ENCODE assay signal across 17 cellular contexts in the genomic region with DNA sequence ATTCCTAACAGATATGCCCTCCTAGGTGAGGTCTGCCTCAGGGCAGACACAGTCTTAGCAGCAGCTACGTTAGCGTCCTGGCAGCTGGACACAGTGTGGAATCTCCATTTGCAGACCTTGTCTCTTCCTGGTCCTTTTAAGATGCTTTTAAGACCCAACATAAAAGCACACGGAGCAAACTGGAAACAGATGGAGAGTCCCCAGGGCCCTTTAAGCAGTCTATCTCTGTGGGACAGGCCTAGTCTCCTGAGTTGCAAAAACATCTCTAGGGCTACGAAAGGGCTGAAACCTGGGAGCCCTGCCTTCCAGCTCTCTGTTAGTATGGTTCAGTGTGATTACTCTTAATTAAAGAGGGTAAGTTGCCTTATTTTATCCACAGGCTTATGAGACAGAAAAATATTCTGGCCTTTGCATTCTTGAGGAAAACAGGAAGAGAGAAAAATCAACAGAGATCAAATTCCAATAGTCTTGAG.
DNase-seq lines count a peak whose midpoint lies in the region; ATAC-seq, FAIRE-seq and TF ChIP-seq lines count a peak whose summit lies in the region.
"Had no signal": no experiment of that assay in that cellular context is flagged by ENCODE, and none has a peak within 500 bp of the region (broad histone marks: within the 10 kb centered on the region; RNA-seq: fewer than 3 reads in every experiment).

No MANE protein-coding gene starts in this region.

- POLR2A ChIA-PET in MCF 10A (lab: Yijun Ruan, JAX): no interaction called here

- dilution Hi-C loops in mammary epithelial cell (cut with HindIII; ENCODE audit: low sequenced_read_pairs): no loop called here

- CTCF ChIA-PET in MCF 10A (lab: Yijun Ruan, JAX) (interaction anchor here (1.1 to 1.3 kb wide), 2 partner anchors 257 to 281 kb away, joined by 3 to 4 read pairs; no protein-coding TSS in a partner anchor), mammary epithelial cell (lab: Charles Lee; ENCODE audit: low non-redundant PET) (no interaction called here)

- H3K4me3 Mint-ChIP-seq in MCF 10A (ENCODE audit: unreplicated experiment) (no peak overlapping the region), astrocyte (ENCODE audit: unreplicated experiment) (no peak overlapping the region)
- H3K4me3 Mint-ChIP-seq in stimulated activated memory B cell treated with anti-CD40 and anti-IgM and Interleukin-4, amounts not matched to agents 10 μg/mL and 1 μg/mL and 100 μg/mL, for 72 hours: no peak overlapping the region
- no peak overlapping the region for H3K4me3 Mint-ChIP-seq in activated naive CD8-positive, alpha-beta T cell treated with anti-CD3 and anti-CD28 coated beads, Interleukin-2, amount 50 U/mL, for 24 hours
- H3K4me3 Mint-ChIP-seq: activated naive CD8-positive, alpha-beta T cell treated with anti-CD3 and anti-CD28 coated beads for 36 hours; neural progenitor cell had no signal

- H3K27ac Mint-ChIP-seq in MCF 10A (ENCODE audit: low read depth, unreplicated experiment): peak overlapping the region; percentile 52
- peak overlapping the region; percentile 98 for H3K27ac Mint-ChIP-seq in astrocyte (ENCODE audit: unreplicated experiment)
- no peak overlapping the region for H3K27ac Mint-ChIP-seq in stimulated activated memory B cell treated with anti-CD40 and anti-IgM and Interleukin-4, amounts not matched to agents 10 μg/mL and 1 μg/mL and 100 μg/mL, for 72 hours
- H3K27ac Mint-ChIP-seq in activated naive CD8-positive, alpha-beta T cell treated with anti-CD3 and anti-CD28 coated beads, Interleukin-2, amount 50 U/mL, for 24 hours: no peak overlapping the region
- H3K27ac Mint-ChIP-seq: activated naive CD8-positive, alpha-beta T cell treated with anti-CD3 and anti-CD28 coated beads for 36 hours; neural progenitor cell had no signal

- no TSS peak for BruUV-seq in MCF 10A (replicated peaks; lab: Mats Ljungman, UMichigan)
- no TSS peak for BruUV-seq in mammary epithelial cell (replicated peaks; lab: Mats Ljungman, UMichigan)

- TF ChIP-seq CTCF in MCF 10A (IDR thresholded peaks at IDR 0.05; ENCODE audit: unreplicated experiment): no peak
- no peak for TF ChIP-seq CTCF in mammary epithelial cell (conservative IDR thresholded peaks at IDR 0.05 in 1 of 2, IDR thresholded peaks at IDR 0.05 in 1 of 2; ENCODE audit: extremely low read depth in 1 of 2, insufficient read depth in 1 of 2, low read depth in 1 of 2, low read length in 2 of 2)
- no peak for TF ChIP-seq CTCF in astrocyte (IDR thresholded peaks at IDR 0.05; ENCODE audit: insufficient read depth, low read depth, low read length)

- H3K9me3 ChIP-seq in mammary epithelial cell (replicated peaks; ENCODE audit: insufficient read depth, low read length): no peaks in the 10 kb centered on the region
- H3K9me3 ChIP-seq in astrocyte (ENCODE audit: insufficient read depth, low read depth, low read length): no peaks in the 10 kb centered on the region
- H3K9me3 ChIP-seq: left lung, vagina had no signal

- no peaks in the 10 kb centered on the region for H3K79me2 ChIP-seq in mammary epithelial cell (ENCODE audit: insufficient read depth, low read length)
- no peaks in the 10 kb centered on the region for H3K79me2 ChIP-seq in astrocyte (ENCODE audit: insufficient read depth, low read length)

- DNase-seq in MCF 10A (ENCODE audit: unreplicated experiment): no peak
- no peak for DNase-seq in mammary epithelial cell
- peak; percentile 49 for DNase-seq in astrocyte (ENCODE audit: low read depth)
- DNase-seq in iris pigment epithelial cell (ENCODE audit: low read depth): peak; percentile 50
- no peak for DNase-seq in Right ventricle myocardium superior
- no peak for DNase-seq in activated naive CD8-positive, alpha-beta T cell treated with anti-CD3 and anti-CD28 coated beads, Interleukin-2, amount 50 U/mL, for 24 hours
- no peak for DNase-seq in NCI-H748 treated with DMSO at 0.1 percent for 48 hours (lab: John Stamatoyannopoulos, UW)
- DNase-seq: activated CD4-positive, CD25-positive, alpha-beta regulatory T cell; activated CD8-positive, alpha-beta memory T cell treated with anti-CD3 and anti-CD28 coated beads, Interleukin-2, amount 50 U/mL, for 4 hours; activated naive CD8-positive, alpha-beta T cell treated with anti-CD3 and anti-CD28 coated beads for 36 hours; left lung; NCI-H526; stimulated activated CD4-positive, alpha-beta T cell treated with anti-CD3 and anti-CD28 coated beads, Interleukin-12 subunit alpha, Interleukin-12 subunit beta, amount 100 ng/mL, for 4 hours had no signal

- H3K36me3 Mint-ChIP-seq in MCF 10A (ENCODE audit: insufficient read depth, unreplicated experiment) (peaks cover 15% of the 10 kb centered on the region), astrocyte (ENCODE audit: low read depth, unreplicated experiment) (peaks cover 3% of the 10 kb centered on the region)
- H3K36me3 Mint-ChIP-seq in stimulated activated memory B cell treated with anti-CD40 and anti-IgM and Interleukin-4, amounts not matched to agents 10 μg/mL and 1 μg/mL and 100 μg/mL, for 72 hours: no peaks in the 10 kb centered on the region
- peaks cover 3% of the 10 kb centered on the region for H3K36me3 Mint-ChIP-seq in activated naive CD8-positive, alpha-beta T cell treated with anti-CD3 and anti-CD28 coated beads, Interleukin-2, amount 50 U/mL, for 24 hours (ENCODE audit: low read depth)

- H3K9me3 Mint-ChIP-seq in MCF 10A (ENCODE audit: unreplicated experiment) (peaks cover 7% of the 10 kb centered on the region), astrocyte (ENCODE audit: unreplicated experiment) (peaks cover 5% of the 10 kb centered on the region)
- H3K9me3 Mint-ChIP-seq in stimulated activated memory B cell treated with anti-CD40 and anti-IgM and Interleukin-4, amounts not matched to agents 10 μg/mL and 1 μg/mL and 100 μg/mL, for 72 hours: no peaks in the 10 kb centered on the region
- H3K9me3 Mint-ChIP-seq in activated naive CD8-positive, alpha-beta T cell treated with anti-CD3 and anti-CD28 coated beads, Interleukin-2, amount 50 U/mL, for 24 hours: peaks cover 13% of the 10 kb centered on the region

- in situ Hi-C loops in mammary epithelial cell (cut with MboI; ENCODE audit: low sequenced_read_pairs in 2 of 2): no loop called here

- H3K4me3 ChIP-seq in mammary epithelial cell (replicated peaks in 1 of 3; ENCODE audit: insufficient read depth in 1 of 3, low read depth in 2 of 3, low read length in 3 of 3) (no peak overlapping the region), astrocyte (ENCODE audit: insufficient read depth, low read depth, low read length) (no peak overlapping the region)
- H3K4me3 ChIP-seq: GM12878, left lung, neural progenitor cell, vagina had no signal

- ATAC-seq in stimulated activated memory B cell treated with anti-CD40 and anti-IgM and Interleukin-4, amounts not matched to agents 10 μg/mL and 1 μg/mL and 100 μg/mL, for 72 hours: no peak
- no peak for ATAC-seq in Right ventricle myocardium superior (ENCODE audit: poor library complexity)
- ATAC-seq in activated naive CD8-positive, alpha-beta T cell treated with anti-CD3 and anti-CD28 coated beads, Interleukin-2, amount 50 U/mL, for 24 hours: no peak
- ATAC-seq: GM12878, left lung had no signal

- H3K4me1 Mint-ChIP-seq in MCF 10A (ENCODE audit: insufficient read depth, unreplicated experiment) (peaks cover 30% of the 10 kb centered on the region), astrocyte (ENCODE audit: low read depth, unreplicated experiment) (peaks cover 70% of the 10 kb centered on the region)
- peaks cover 12% of the 10 kb centered on the region for H3K4me1 Mint-ChIP-seq in stimulated activated memory B cell treated with anti-CD40 and anti-IgM and Interleukin-4, amounts not matched to agents 10 μg/mL and 1 μg/mL and 100 μg/mL, for 72 hours
- H3K4me1 Mint-ChIP-seq in activated naive CD8-positive, alpha-beta T cell treated with anti-CD3 and anti-CD28 coated beads, Interleukin-2, amount 50 U/mL, for 24 hours: peaks cover 28% of the 10 kb centered on the region

- H3K4me1 ChIP-seq in mammary epithelial cell (ENCODE audit: insufficient read depth, low read length) (peaks cover 29% of the 10 kb centered on the region), astrocyte (ENCODE audit: insufficient read depth, low read length) (peaks cover 53% of the 10 kb centered on the region)

- peak; percentile 73 for FAIRE-seq in astrocyte (lab: Jason Lieb, UNC)
- FAIRE-seq: GM12878 had no signal

- H3K4me2 ChIP-seq in mammary epithelial cell (ENCODE audit: insufficient read depth, low read depth, low read length): no peak overlapping the region
- peak overlapping the region; percentile 26 for H3K4me2 ChIP-seq in astrocyte (ENCODE audit: low read length)
- H3K4me2 ChIP-seq: neural progenitor cell had no signal

- no peaks in the 10 kb centered on the region for H3K27me3 Mint-ChIP-seq in MCF 10A (ENCODE audit: insufficient read depth, unreplicated experiment)
- no peaks in the 10 kb centered on the region for H3K27me3 Mint-ChIP-seq in astrocyte (ENCODE audit: low read depth, unreplicated experiment)
- peaks cover 9% of the 10 kb centered on the region for H3K27me3 Mint-ChIP-seq in stimulated activated memory B cell treated with anti-CD40 and anti-IgM and Interleukin-4, amounts not matched to agents 10 μg/mL and 1 μg/mL and 100 μg/mL, for 72 hours
- H3K27me3 Mint-ChIP-seq in activated naive CD8-positive, alpha-beta T cell treated with anti-CD3 and anti-CD28 coated beads, Interleukin-2, amount 50 U/mL, for 24 hours: no peaks in the 10 kb centered on the region
- H3K27me3 Mint-ChIP-seq: activated naive CD8-positive, alpha-beta T cell treated with anti-CD3 and anti-CD28 coated beads for 36 hours had no signal

- intact Hi-C loops in MCF 10A (cut with micrococcal nuclease): no loop called here
- intact Hi-C loops in mammary epithelial cell (cut with micrococcal nuclease): no loop called here
- intact Hi-C loops in Right ventricle myocardium superior (cut with DNase I): loop anchor here (5.0 kb wide), 1 partner anchor 413 kb away; no protein-coding TSS in a partner anchor

- H2AFZ ChIP-seq in mammary epithelial cell (ENCODE audit: low read depth, low read length) (no peak overlapping the region), astrocyte (ENCODE audit: low read depth, low read length) (no peak overlapping the region)
- H2AFZ ChIP-seq: neural progenitor cell had no signal

- 55% methylated on average over 4 of the region's 4 CpGs for WGBS in mammary epithelial cell (ENCODE audit: low coverage, missing lambda C conversion rate)

- H4K20me1 ChIP-seq in mammary epithelial cell (ENCODE audit: insufficient read depth, low read length) (no peaks in the 10 kb centered on the region), astrocyte (ENCODE audit: insufficient read depth, low read length) (no peaks in the 10 kb centered on the region)

- H3K27ac ChIP-seq in mammary epithelial cell (ENCODE audit: insufficient read depth, low read depth, low read length) (no peak overlapping the region), astrocyte (ENCODE audit: low read depth, low read length) (peak overlapping the region; percentile 84)
- H3K27ac ChIP-seq: left lung, neural progenitor cell, vagina had no signal

- H3K9ac ChIP-seq in mammary epithelial cell (ENCODE audit: insufficient read depth, low read length): no peak overlapping the region
- H3K9ac ChIP-seq in astrocyte (ENCODE audit: low read length): peak overlapping the region; percentile 42
- H3K9ac ChIP-seq: neural progenitor cell had no signal

- H3K36me3 ChIP-seq in mammary epithelial cell (ENCODE audit: insufficient read depth, low read length) (no peaks in the 10 kb centered on the region), astrocyte (ENCODE audit: insufficient read depth, low read length) (no peaks in the 10 kb centered on the region)
- H3K36me3 ChIP-seq: left lung, neural progenitor cell, vagina had no signal

- no peaks in the 10 kb centered on the region for H3K27me3 ChIP-seq in mammary epithelial cell (ENCODE audit: insufficient read depth, low read length)
- H3K27me3 ChIP-seq in astrocyte (ENCODE audit: insufficient read depth, low read length): no peaks in the 10 kb centered on the region
- H3K27me3 ChIP-seq: left lung, neural progenitor cell, vagina had no signal

Comparison
In these comparisons a context has a peak if more than half of its experiments do, and no peak if none do; other contexts are left out.
1. DNase-seq: peak in astrocyte (single experiment) and iris pigment epithelial cell (single experiment); none in MCF 10A (single experiment), mammary epithelial cell (single experiment), Right ventricle myocardium superior (single experiment), activated naive CD8-positive, alpha-beta T cell treated with anti-CD3 and anti-CD28 coated beads, Interleukin-2, amount 50 U/mL, for 24 hours (single experiment) and NCI-H748 treated with DMSO at 0.1 percent for 48 hours (single experiment).
2. H3K27ac Mint-ChIP-seq: peak in MCF 10A (single experiment) and astrocyte (single experiment); none in stimulated activated memory B cell treated with anti-CD40 and anti-IgM and Interleukin-4, amounts not matched to agents 10 μg/mL and 1 μg/mL and 100 μg/mL, for 72 hours (single experiment) and activated naive CD8-positive, alpha-beta T cell treated with anti-CD3 and anti-CD28 coated beads, Interleukin-2, amount 50 U/mL, for 24 hours (single experiment).